ENCODE assay signal across 2 cellular contexts in genomic region chr14:95151561-95151960, GRCh38.
TF ChIP-seq lines count a peak whose summit lies in the region.

No MANE protein-coding gene starts in this region.

TF ChIP-seq in A549, 52 proteins besides CTCF, POLR2A, EP300 and RAD21 (continued from another document):
- TF ChIP-seq HMGXB4 (CRISPR knock-in tag; IDR thresholded peaks at IDR 0.05; ENCODE audit: borderline replicate concordance), result no peak
- no peak for TF ChIP-seq RFX5 (IDR thresholded peaks at IDR 0.05)
- TF ChIP-seq NR3C1 (IDR thresholded peaks at IDR 0.05), result no peak
- TF ChIP-seq HOXB13 (CRISPR knock-in tag; IDR thresholded peaks at IDR 0.05; ENCODE audit: low read depth), result no peak
- TF ChIP-seq JUN (IDR thresholded peaks at IDR 0.05), result no peak

TF ChIP-seq in GM23338, 12 proteins besides CTCF, POLR2A, EP300 and RAD21 (continued from another document):
- TF ChIP-seq, protein P1, sequence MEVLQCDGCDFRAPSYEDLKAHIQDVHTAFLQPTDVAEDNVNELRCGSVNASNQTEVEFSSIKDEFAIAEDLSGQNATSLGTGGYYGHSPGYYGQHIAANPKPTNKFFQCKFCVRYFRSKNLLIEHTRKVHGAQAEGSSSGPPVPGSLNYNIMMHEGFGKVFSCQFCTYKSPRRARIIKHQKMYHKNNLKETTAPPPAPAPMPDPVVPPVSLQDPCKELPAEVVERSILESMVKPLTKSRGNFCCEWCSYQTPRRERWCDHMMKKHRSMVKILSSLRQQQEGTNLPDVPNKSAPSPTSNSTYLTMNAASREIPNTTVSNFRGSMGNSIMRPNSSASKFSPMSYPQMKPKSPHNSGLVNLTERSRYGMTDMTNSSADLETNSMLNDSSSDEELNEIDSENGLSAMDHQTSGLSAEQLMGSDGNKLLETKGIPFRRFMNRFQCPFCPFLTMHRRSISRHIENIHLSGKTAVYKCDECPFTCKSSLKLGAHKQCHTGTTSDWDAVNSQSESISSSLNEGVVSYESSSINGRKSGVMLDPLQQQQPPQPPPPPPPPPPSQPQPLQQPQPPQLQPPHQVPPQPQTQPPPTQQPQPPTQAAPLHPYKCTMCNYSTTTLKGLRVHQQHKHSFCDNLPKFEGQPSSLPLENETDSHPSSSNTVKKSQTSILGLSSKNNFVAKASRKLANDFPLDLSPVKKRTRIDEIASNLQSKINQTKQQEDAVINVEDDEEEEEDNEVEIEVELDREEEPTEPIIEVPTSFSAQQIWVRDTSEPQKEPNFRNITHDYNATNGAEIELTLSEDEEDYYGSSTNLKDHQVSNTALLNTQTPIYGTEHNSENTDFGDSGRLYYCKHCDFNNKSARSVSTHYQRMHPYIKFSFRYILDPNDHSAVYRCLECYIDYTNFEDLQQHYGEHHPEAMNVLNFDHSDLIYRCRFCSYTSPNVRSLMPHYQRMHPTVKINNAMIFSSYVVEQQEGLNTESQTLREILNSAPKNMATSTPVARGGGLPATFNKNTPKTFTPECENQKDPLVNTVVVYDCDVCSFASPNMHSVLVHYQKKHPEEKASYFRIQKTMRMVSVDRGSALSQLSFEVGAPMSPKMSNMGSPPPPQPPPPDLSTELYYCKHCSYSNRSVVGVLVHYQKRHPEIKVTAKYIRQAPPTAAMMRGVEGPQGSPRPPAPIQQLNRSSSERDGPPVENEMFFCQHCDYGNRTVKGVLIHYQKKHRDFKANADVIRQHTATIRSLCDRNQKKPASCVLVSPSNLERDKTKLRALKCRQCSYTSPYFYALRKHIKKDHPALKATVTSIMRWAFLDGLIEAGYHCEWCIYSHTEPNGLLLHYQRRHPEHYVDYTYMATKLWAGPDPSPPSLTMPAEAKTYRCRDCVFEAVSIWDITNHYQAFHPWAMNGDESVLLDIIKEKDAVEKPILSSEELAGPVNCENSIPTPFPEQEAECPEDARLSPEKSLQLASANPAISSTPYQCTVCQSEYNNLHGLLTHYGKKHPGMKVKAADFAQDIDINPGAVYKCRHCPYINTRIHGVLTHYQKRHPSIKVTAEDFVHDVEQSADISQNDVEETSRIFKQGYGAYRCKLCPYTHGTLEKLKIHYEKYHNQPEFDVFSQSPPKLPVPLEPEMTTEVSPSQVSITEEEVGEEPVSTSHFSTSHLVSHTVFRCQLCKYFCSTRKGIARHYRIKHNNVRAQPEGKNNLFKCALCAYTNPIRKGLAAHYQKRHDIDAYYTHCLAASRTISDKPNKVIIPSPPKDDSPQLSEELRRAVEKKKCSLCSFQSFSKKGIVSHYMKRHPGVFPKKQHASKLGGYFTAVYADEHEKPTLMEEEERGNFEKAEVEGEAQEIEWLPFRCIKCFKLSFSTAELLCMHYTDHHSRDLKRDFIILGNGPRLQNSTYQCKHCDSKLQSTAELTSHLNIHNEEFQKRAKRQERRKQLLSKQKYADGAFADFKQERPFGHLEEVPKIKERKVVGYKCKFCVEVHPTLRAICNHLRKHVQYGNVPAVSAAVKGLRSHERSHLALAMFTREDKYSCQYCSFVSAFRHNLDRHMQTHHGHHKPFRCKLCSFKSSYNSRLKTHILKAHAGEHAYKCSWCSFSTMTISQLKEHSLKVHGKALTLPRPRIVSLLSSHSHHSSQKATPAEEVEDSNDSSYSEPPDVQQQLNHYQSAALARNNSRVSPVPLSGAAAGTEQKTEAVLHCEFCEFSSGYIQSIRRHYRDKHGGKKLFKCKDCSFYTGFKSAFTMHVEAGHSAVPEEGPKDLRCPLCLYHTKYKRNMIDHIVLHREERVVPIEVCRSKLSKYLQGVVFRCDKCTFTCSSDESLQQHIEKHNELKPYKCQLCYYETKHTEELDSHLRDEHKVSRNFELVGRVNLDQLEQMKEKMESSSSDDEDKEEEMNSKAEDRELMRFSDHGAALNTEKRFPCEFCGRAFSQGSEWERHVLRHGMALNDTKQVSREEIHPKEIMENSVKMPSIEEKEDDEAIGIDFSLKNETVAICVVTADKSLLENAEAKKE (CRISPR knock-in tag; IDR thresholded peaks at IDR 0.05), result no peak
- TF ChIP-seq JUNB (IDR thresholded peaks at IDR 0.05; ENCODE audit: unreplicated experiment) (no peak), ZNF331 (CRISPR knock-in tag; IDR thresholded peaks at IDR 0.05; ENCODE audit: low read depth) (no peak), STAT1 (IDR thresholded peaks at IDR 0.05; ENCODE audit: unreplicated experiment) (no peak), EZH2 (IDR thresholded peaks at IDR 0.05; ENCODE audit: low read depth, unreplicated experiment) (no peak), POLR2AphosphoS5 (IDR thresholded peaks at IDR 0.05; ENCODE audit: low read depth) (no peak), CREB1 (CRISPR knock-in tag; IDR thresholded peaks at IDR 0.05; ENCODE audit: low read depth) (no peak), REST (IDR thresholded peaks at IDR 0.05; ENCODE audit: unreplicated experiment) (no peak)
- TF ChIP-seq, protein P2, sequence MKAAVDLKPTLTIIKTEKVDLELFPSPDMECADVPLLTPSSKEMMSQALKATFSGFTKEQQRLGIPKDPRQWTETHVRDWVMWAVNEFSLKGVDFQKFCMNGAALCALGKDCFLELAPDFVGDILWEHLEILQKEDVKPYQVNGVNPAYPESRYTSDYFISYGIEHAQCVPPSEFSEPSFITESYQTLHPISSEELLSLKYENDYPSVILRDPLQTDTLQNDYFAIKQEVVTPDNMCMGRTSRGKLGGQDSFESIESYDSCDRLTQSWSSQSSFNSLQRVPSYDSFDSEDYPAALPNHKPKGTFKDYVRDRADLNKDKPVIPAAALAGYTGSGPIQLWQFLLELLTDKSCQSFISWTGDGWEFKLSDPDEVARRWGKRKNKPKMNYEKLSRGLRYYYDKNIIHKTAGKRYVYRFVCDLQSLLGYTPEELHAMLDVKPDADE (IDR thresholded peaks at IDR 0.05), result no peak
